Comparison of ENCODE assay signal across 29 cellular contexts in genomic region chr9:34716711-34717110, GRCh38. TPM values are rescaled to one million over a fixed set of nuclear protein-coding genes. Genes with fewer than 3 reads are reported as not detected.
"Had no signal": no experiment of that assay in that cellular context is flagged by ENCODE, and none has a peak within 500 bp of the region (broad histone marks: within the 10 kb centered on the region; RNA-seq: fewer than 3 reads in every experiment).

No MANE protein-coding gene starts in this region.

- H3K36me3 ChIP-seq: ascending aorta, MG63 had no signal

- H3K4me3 ChIP-seq: ascending aorta, body of pancreas, MG63, PC-9 had no signal

- H3K27me3 ChIP-seq: ascending aorta, body of pancreas, MG63 had no signal

- H3K9me3 ChIP-seq: ascending aorta, body of pancreas, MG63 had no signal

- H3K4me1 Mint-ChIP-seq: activated B cell treated with CpG ODN at 0.5 μM for 24 hours; activated CD4-positive, alpha-beta T cell treated with anti-CD3 and anti-CD28 coated beads, Interleukin-2, amount 10 ng/mL, durations not matched to agents 24 days and 14 days; activated naive CD8-positive, alpha-beta T cell treated with anti-CD3 and anti-CD28 coated beads, Interleukin-2, amount 50 U/mL, for 24 hours; central memory CD8-positive, alpha-beta T cell had no signal

- H3K36me3 Mint-ChIP-seq: activated naive CD4-positive, alpha-beta T cell treated with anti-CD3 and anti-CD28 coated beads, Interleukin-2, amount 50 U/mL, for 72 hours had no signal

- H3K27ac Mint-ChIP-seq: activated B cell treated with CpG ODN at 0.5 μM for 24 hours; activated CD4-positive, alpha-beta T cell treated with anti-CD3 and anti-CD28 coated beads, Interleukin-2, amount 10 ng/mL, durations not matched to agents 24 days and 14 days; activated naive CD4-positive, alpha-beta T cell treated with anti-CD3 and anti-CD28 coated beads, Interleukin-2, amount 50 U/mL, for 72 hours; activated naive CD8-positive, alpha-beta T cell treated with anti-CD3 and anti-CD28 coated beads, Interleukin-2, amount 50 U/mL, for 24 hours; T-helper 17 cell had no signal

- ATAC-seq: activated naive CD4-positive, alpha-beta T cell treated with anti-CD3 and anti-CD28 coated beads, Interleukin-2, amount 50 U/mL, for 72 hours; activated naive CD8-positive, alpha-beta T cell treated with anti-CD3 and anti-CD28 coated beads, Interleukin-2, amount 50 U/mL, for 24 hours; activated T-cell treated with anti-CD3 and anti-CD28 coated beads, Interleukin-2, amount 50 U/mL, for 4 hours; body of pancreas; T-helper 17 cell had no signal

- H3K9me3 Mint-ChIP-seq: activated B cell treated with CpG ODN at 0.5 μM for 24 hours; activated CD4-positive, alpha-beta T cell treated with anti-CD3 and anti-CD28 coated beads, Interleukin-2, amount 10 ng/mL, durations not matched to agents 24 days and 14 days; activated naive CD4-positive, alpha-beta T cell treated with anti-CD3 and anti-CD28 coated beads, Interleukin-2, amount 50 U/mL, for 72 hours; activated naive CD8-positive, alpha-beta T cell treated with anti-CD3 and anti-CD28 coated beads, Interleukin-2, amount 50 U/mL, for 24 hours; activated T-cell treated with anti-CD3 and anti-CD28 coated beads, Interleukin-2, amount 50 U/mL, for 4 hours; central memory CD8-positive, alpha-beta T cell had no signal

- H3K27ac ChIP-seq: ascending aorta, body of pancreas, PC-9 had no signal

- DNase-seq: activated B cell treated with CpG ODN at 0.5 μM for 24 hours; activated CD4-positive, alpha-beta T cell treated with anti-CD3 and anti-CD28 coated beads for 1 hour; activated CD4-positive, alpha-beta T cell treated with anti-CD3 and anti-CD28 coated beads, Interleukin-2, amount 10 ng/mL, durations not matched to agents 24 days and 14 days; activated CD4-positive, alpha-beta T cell treated with anti-CD3 and anti-CD28 coated beads, Interleukin-2, amount 50 U/mL, for 48 hours; activated CD8-positive, alpha-beta memory T cell treated with anti-CD3 and anti-CD28 coated beads for 24 hours; activated effector memory CD4-positive, alpha-beta T cell treated with anti-CD3 and anti-CD28 coated beads, Interleukin-2, amount 50 U/mL, for 16 hours; activated naive CD4-positive, alpha-beta T cell treated with Interleukin-2 at 50 U/mL for 16 hours; activated naive CD8-positive, alpha-beta T cell treated with anti-CD3 and anti-CD28 coated beads, Interleukin-2, amount 50 U/mL, for 24 hours; activated T-cell treated with anti-CD3 and anti-CD28 coated beads, Interleukin-2, amount 50 U/mL, for 4 hours; amniotic stem cell; body of pancreas; MG63; MV-4-11; NCI-H1092 treated with DMSO at 0.1 percent for 48 hours; NCI-H1417 treated with DMSO at 0.1 percent for 48 hours; NCI-H187; NCI-H2081; NCI-H2171 treated with DMSO at 0.1 percent for 48 hours; NCI-H226; NCI-H510A treated with DMSO at 0.1 percent for 48 hours; NCI-H774; PC-9; SHP77 treated with DMSO at 0.1 percent for 48 hours; T-helper 17 cell; T-helper 9 cell had no signal

- H3K4me3 Mint-ChIP-seq: activated B cell treated with CpG ODN at 0.5 μM for 24 hours; activated CD4-positive, alpha-beta T cell treated with anti-CD3 and anti-CD28 coated beads, Interleukin-2, amount 10 ng/mL, durations not matched to agents 24 days and 14 days; activated naive CD8-positive, alpha-beta T cell treated with anti-CD3 and anti-CD28 coated beads, Interleukin-2, amount 50 U/mL, for 24 hours; activated T-cell treated with anti-CD3 and anti-CD28 coated beads, Interleukin-2, amount 50 U/mL, for 4 hours; central memory CD8-positive, alpha-beta T cell; T-helper 17 cell had no signal

- H3K4me1 ChIP-seq: ascending aorta had no signal

RNA-seq across cellular contexts. Expression of gene CCL21, which starts 6.8 kb away (rescaled TPM):
- total RNA-seq: activated B cell treated with CpG ODN at 0.5 μM for 24 hours; activated CD4-positive, alpha-beta T cell treated with anti-CD3 and anti-CD28 coated beads, Interleukin-2, amount 10 ng/mL, durations not matched to agents 24 days and 14 days; activated naive CD4-positive, alpha-beta T cell treated with anti-CD3 and anti-CD28 coated beads, Interleukin-2, amount 50 U/mL, for 72 hours; activated T-cell treated with anti-CD3 and anti-CD28 coated beads, Interleukin-2, amount 50 U/mL, for 4 hours; PC-9; SK-MEL-5; T-helper 17 cell had no signal

RNA-seq across cellular contexts. Expression of gene CCL19, which starts 25.6 kb away (rescaled TPM):
- total RNA-seq: activated B cell treated with CpG ODN at 0.5 μM for 24 hours; activated CD4-positive, alpha-beta T cell treated with anti-CD3 and anti-CD28 coated beads, Interleukin-2, amount 10 ng/mL, durations not matched to agents 24 days and 14 days; activated naive CD4-positive, alpha-beta T cell treated with anti-CD3 and anti-CD28 coated beads, Interleukin-2, amount 50 U/mL, for 72 hours; body of pancreas; PC-9; SK-MEL-5; T-helper 17 cell had no signal

RNA-seq across cellular contexts. Expression of gene CCL27, which starts 54.3 kb away (rescaled TPM):
- total RNA-seq: activated B cell treated with CpG ODN at 0.5 μM for 24 hours, body of pancreas, SK-MEL-5, T-helper 17 cell had no signal
